1 cellular context compared by ENCODE assay signal in the genomic region with DNA sequence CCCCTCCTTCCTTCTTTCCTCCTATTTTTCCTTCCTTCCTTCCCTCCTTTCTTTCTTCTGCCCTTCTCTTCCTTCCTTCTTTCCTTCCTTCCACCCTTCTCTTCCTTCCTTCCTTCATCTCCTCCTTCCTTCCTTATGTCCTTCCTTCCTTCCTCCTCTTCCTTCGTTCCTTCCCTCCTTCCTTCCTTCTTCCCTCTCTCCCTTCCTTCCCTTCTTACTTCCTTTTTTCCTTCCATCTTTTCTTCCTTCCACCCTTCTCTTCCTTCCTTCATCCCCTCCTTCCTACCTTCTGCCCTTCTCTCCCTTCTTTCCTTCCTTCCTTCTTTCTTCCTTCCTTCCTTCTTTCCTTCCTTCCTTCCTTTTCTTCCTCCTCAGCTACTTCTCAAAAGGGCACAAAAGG.
TF ChIP-seq lines count a peak whose summit lies in the region.

No MANE protein-coding gene starts in this region.

TF ChIP-seq in K562, 482 proteins besides CTCF, POLR2A, EP300 and RAD21:
- TF ChIP-seq, protein P1, sequence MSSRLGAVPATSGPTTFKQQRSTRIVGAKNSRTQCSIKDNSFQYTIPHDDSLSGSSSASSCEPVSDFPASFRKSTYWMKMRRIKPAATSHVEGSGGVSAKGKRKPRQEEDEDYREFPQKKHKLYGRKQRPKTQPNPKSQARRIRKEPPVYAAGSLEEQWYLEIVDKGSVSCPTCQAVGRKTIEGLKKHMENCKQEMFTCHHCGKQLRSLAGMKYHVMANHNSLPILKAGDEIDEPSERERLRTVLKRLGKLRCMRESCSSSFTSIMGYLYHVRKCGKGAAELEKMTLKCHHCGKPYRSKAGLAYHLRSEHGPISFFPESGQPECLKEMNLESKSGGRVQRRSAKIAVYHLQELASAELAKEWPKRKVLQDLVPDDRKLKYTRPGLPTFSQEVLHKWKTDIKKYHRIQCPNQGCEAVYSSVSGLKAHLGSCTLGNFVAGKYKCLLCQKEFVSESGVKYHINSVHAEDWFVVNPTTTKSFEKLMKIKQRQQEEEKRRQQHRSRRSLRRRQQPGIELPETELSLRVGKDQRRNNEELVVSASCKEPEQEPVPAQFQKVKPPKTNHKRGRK (tag; IDR thresholded peaks at IDR 0.05) = peak; percentile 73
- TF ChIP-seq ZNF274 (IDR thresholded peaks at IDR 0.05; ENCODE audit: borderline replicate concordance, low read depth, low read length) = no peak
- TF ChIP-seq ZNF146 (CRISPR knock-in tag; IDR thresholded peaks at IDR 0.05; ENCODE audit: unreplicated experiment) = no peak
